Comparison of ENCODE assay signal across 37 cellular contexts in genomic region chr13:104943331-104943730, GRCh38.
"Had no signal": no experiment of that assay in that cellular context is flagged by ENCODE, and none has a peak within 500 bp of the region (broad histone marks: within the 10 kb centered on the region; RNA-seq: fewer than 3 reads in every experiment).

No MANE protein-coding gene starts in this region.

- H3K36me3 Mint-ChIP-seq: activated CD4-positive, alpha-beta memory T cell treated with anti-CD3 and anti-CD28 coated beads for 36 hours; activated CD8-positive, alpha-beta memory T cell treated with anti-CD3 and anti-CD28 coated beads, Interleukin-2, amount 10 ng/mL, durations not matched to agents 7 days and 5 days; activated naive CD4-positive, alpha-beta T cell treated with anti-CD3 and anti-CD28 coated beads, Interleukin-2, amount 10 ng/mL, durations not matched to agents 7 days and 5 days; activated naive CD4-positive, alpha-beta T cell treated with anti-CD3 and anti-CD28 coated beads, Interleukin-2, amount 50 U/mL, for 24 hours; activated naive CD8-positive, alpha-beta T cell; activated naive CD8-positive, alpha-beta T cell treated with anti-CD3 and anti-CD28 coated beads, Interleukin-2, amount 10 ng/mL, durations not matched to agents 7 days and 5 days had no signal

- FAIRE-seq: astrocyte, TTC549 had no signal

- H3K4me3 Mint-ChIP-seq: activated B cell treated with CpG ODN at 0.5 μM for 24 hours; activated CD4-positive, alpha-beta memory T cell treated with anti-CD3 and anti-CD28 coated beads for 36 hours; activated CD4-positive, alpha-beta T cell treated with anti-CD3 and anti-CD28 coated beads, Interleukin-2, amount 10 ng/mL, durations not matched to agents 24 days and 14 days; activated CD8-positive, alpha-beta memory T cell treated with anti-CD3 and anti-CD28 coated beads, Interleukin-2, amount 10 ng/mL, durations not matched to agents 7 days and 5 days; activated CD8-positive, alpha-beta T cell treated with anti-CD3 and anti-CD28 coated beads, Interleukin-2, amount 10 ng/mL, durations not matched to agents 7 days and 5 days; activated naive CD4-positive, alpha-beta T cell treated with anti-CD3 and anti-CD28 coated beads, Interleukin-2, amount 10 ng/mL, durations not matched to agents 7 days and 5 days; activated naive CD4-positive, alpha-beta T cell treated with anti-CD3 and anti-CD28 coated beads, Interleukin-2, amount 50 U/mL, for 24 hours; activated naive CD8-positive, alpha-beta T cell; activated naive CD8-positive, alpha-beta T cell treated with anti-CD3 and anti-CD28 coated beads, Interleukin-2, amount 10 ng/mL, durations not matched to agents 7 days and 5 days; activated naive CD8-positive, alpha-beta T cell treated with anti-CD3 and anti-CD28 coated beads, Interleukin-2, amount 50 U/mL, for 24 hours; activated T-cell treated with anti-CD3 and anti-CD28 coated beads, Interleukin-2, amount 50 U/mL, for 24 hours; T-helper 1 cell treated with Interleukin-12 subunit alpha and Interleukin-12 subunit beta and Interleukin-4 antibody, amounts not matched to agents 30 μg/mL and 1 μg/mL, for 36 hours; T-helper 2 cell treated with Interferon-gamma antibody and Interleukin-4, amounts not matched to agents 5 μg/mL and 100 μg/mL, for 36 hours had no signal

- H3K27ac ChIP-seq: adrenal gland, body of pancreas, brain microvascular endothelial cell, VCaP had no signal

- H3K9me3 Mint-ChIP-seq: activated B cell treated with CpG ODN at 0.5 μM for 24 hours; activated CD4-positive, alpha-beta memory T cell treated with anti-CD3 and anti-CD28 coated beads for 36 hours; activated CD4-positive, alpha-beta T cell treated with anti-CD3 and anti-CD28 coated beads, Interleukin-2, amount 10 ng/mL, durations not matched to agents 24 days and 14 days; activated naive CD4-positive, alpha-beta T cell treated with anti-CD3 and anti-CD28 coated beads, Interleukin-2, amount 10 ng/mL, durations not matched to agents 7 days and 5 days; activated naive CD4-positive, alpha-beta T cell treated with anti-CD3 and anti-CD28 coated beads, Interleukin-2, amount 50 U/mL, for 24 hours; activated naive CD8-positive, alpha-beta T cell treated with anti-CD3 and anti-CD28 coated beads, Interleukin-2, amount 10 ng/mL, durations not matched to agents 7 days and 5 days; activated naive CD8-positive, alpha-beta T cell treated with anti-CD3 and anti-CD28 coated beads, Interleukin-2, amount 50 U/mL, for 24 hours; activated T-cell treated with anti-CD3 and anti-CD28 coated beads, Interleukin-2, amount 50 U/mL, for 24 hours; activated T-helper 2 cell treated with anti-CD3 and anti-CD28 coated beads, Interferon-gamma antibody, Interleukin-2, Interleukin-4, amounts not matched to agents 10 μg/mL and 5 μg/mL and 100 μg/mL, durations not matched to agents 14 hours and 24 hours and 36 hours; T-helper 1 cell treated with Interleukin-12 subunit alpha and Interleukin-12 subunit beta and Interleukin-4 antibody, amounts not matched to agents 30 μg/mL and 1 μg/mL, for 36 hours; T-helper 2 cell treated with Interferon-gamma antibody and Interleukin-4, amounts not matched to agents 5 μg/mL and 100 μg/mL, for 36 hours had no signal

- H3K9me3 ChIP-seq: adrenal gland, body of pancreas, breast epithelium had no signal

- H3K4me1 ChIP-seq: adrenal gland, body of pancreas, breast epithelium had no signal

- H3K4me1 Mint-ChIP-seq: activated B cell treated with CpG ODN at 0.5 μM for 24 hours; activated CD4-positive, alpha-beta T cell treated with anti-CD3 and anti-CD28 coated beads, Interleukin-2, amount 10 ng/mL, durations not matched to agents 24 days and 14 days; activated CD8-positive, alpha-beta memory T cell treated with anti-CD3 and anti-CD28 coated beads, Interleukin-2, amount 10 ng/mL, durations not matched to agents 7 days and 5 days; activated naive CD4-positive, alpha-beta T cell treated with anti-CD3 and anti-CD28 coated beads, Interleukin-2, amount 10 ng/mL, durations not matched to agents 7 days and 5 days; activated naive CD4-positive, alpha-beta T cell treated with anti-CD3 and anti-CD28 coated beads, Interleukin-2, amount 50 U/mL, for 24 hours; activated naive CD8-positive, alpha-beta T cell treated with anti-CD3 and anti-CD28 coated beads, Interleukin-2, amount 10 ng/mL, durations not matched to agents 7 days and 5 days; activated naive CD8-positive, alpha-beta T cell treated with anti-CD3 and anti-CD28 coated beads, Interleukin-2, amount 50 U/mL, for 24 hours had no signal

- H3K27me3 ChIP-seq: adrenal gland, body of pancreas, brain microvascular endothelial cell, breast epithelium had no signal

- H3K27ac Mint-ChIP-seq: activated B cell treated with CpG ODN at 0.5 μM for 24 hours; activated CD4-positive, alpha-beta memory T cell treated with anti-CD3 and anti-CD28 coated beads for 36 hours; activated CD4-positive, alpha-beta T cell treated with anti-CD3 and anti-CD28 coated beads, Interleukin-2, amount 10 ng/mL, durations not matched to agents 24 days and 14 days; activated CD8-positive, alpha-beta memory T cell treated with anti-CD3 and anti-CD28 coated beads, Interleukin-2, amount 10 ng/mL, durations not matched to agents 7 days and 5 days; activated CD8-positive, alpha-beta T cell treated with anti-CD3 and anti-CD28 coated beads, Interleukin-2, amount 10 ng/mL, durations not matched to agents 7 days and 5 days; activated naive CD4-positive, alpha-beta T cell treated with anti-CD3 and anti-CD28 coated beads, Interleukin-2, amount 10 ng/mL, durations not matched to agents 7 days and 5 days; activated naive CD4-positive, alpha-beta T cell treated with anti-CD3 and anti-CD28 coated beads, Interleukin-2, amount 50 U/mL, for 24 hours; activated naive CD8-positive, alpha-beta T cell; activated naive CD8-positive, alpha-beta T cell treated with anti-CD3 and anti-CD28 coated beads, Interleukin-2, amount 10 ng/mL, durations not matched to agents 7 days and 5 days; activated naive CD8-positive, alpha-beta T cell treated with anti-CD3 and anti-CD28 coated beads, Interleukin-2, amount 50 U/mL, for 24 hours; activated T-cell treated with anti-CD3 and anti-CD28 coated beads, Interleukin-2, amount 50 U/mL, for 24 hours; activated T-helper 2 cell treated with anti-CD3 and anti-CD28 coated beads, Interferon-gamma antibody, Interleukin-2, Interleukin-4, amounts not matched to agents 10 μg/mL and 5 μg/mL and 100 μg/mL, durations not matched to agents 14 hours and 24 hours and 36 hours; T-helper 1 cell treated with Interleukin-12 subunit alpha and Interleukin-12 subunit beta and Interleukin-4 antibody, amounts not matched to agents 30 μg/mL and 1 μg/mL, for 36 hours; T-helper 2 cell treated with Interferon-gamma antibody and Interleukin-4, amounts not matched to agents 5 μg/mL and 100 μg/mL, for 36 hours had no signal

- H3K4me3 ChIP-seq: adrenal gland, body of pancreas, breast epithelium had no signal

- H3K27me3 Mint-ChIP-seq: activated B cell treated with CpG ODN at 0.5 μM for 24 hours; activated CD4-positive, alpha-beta memory T cell treated with anti-CD3 and anti-CD28 coated beads for 36 hours; activated CD4-positive, alpha-beta T cell treated with anti-CD3 and anti-CD28 coated beads, Interleukin-2, amount 10 ng/mL, durations not matched to agents 24 days and 14 days; activated CD8-positive, alpha-beta memory T cell treated with anti-CD3 and anti-CD28 coated beads, Interleukin-2, amount 10 ng/mL, durations not matched to agents 7 days and 5 days; activated naive CD4-positive, alpha-beta T cell treated with anti-CD3 and anti-CD28 coated beads, Interleukin-2, amount 10 ng/mL, durations not matched to agents 7 days and 5 days; activated naive CD8-positive, alpha-beta T cell; activated naive CD8-positive, alpha-beta T cell treated with anti-CD3 and anti-CD28 coated beads, Interleukin-2, amount 10 ng/mL, durations not matched to agents 7 days and 5 days; activated T-cell treated with anti-CD3 and anti-CD28 coated beads, Interleukin-2, amount 50 U/mL, for 24 hours had no signal

- DNase-seq: activated B cell treated with CpG ODN at 0.5 μM for 24 hours; activated CD4-positive, alpha-beta memory T cell treated with anti-CD3 and anti-CD28 coated beads for 36 hours; activated CD4-positive, alpha-beta T cell treated with anti-CD3 and anti-CD28 coated beads for 4 hours; activated CD4-positive, alpha-beta T cell treated with anti-CD3 and anti-CD28 coated beads, Interleukin-2, amount 10 ng/mL, durations not matched to agents 24 days and 14 days; activated CD4-positive, alpha-beta T cell treated with anti-CD3 and anti-CD28 coated beads, Interleukin-2, amount 50 U/mL, for 1 hour; activated CD4-positive, alpha-beta T cell treated with anti-CD3 and anti-CD28 coated beads, Interleukin-2, amount 50 U/mL, for 4 hours; activated CD4-positive, CD25-positive, alpha-beta regulatory T cell treated with anti-CD3 and anti-CD28 coated beads, Interleukin-2, amount 50 U/mL, for 72 hours; activated CD8-positive, alpha-beta memory T cell treated with anti-CD3 and anti-CD28 coated beads for 24 hours; activated CD8-positive, alpha-beta memory T cell treated with anti-CD3 and anti-CD28 coated beads, Interleukin-2, amount 10 ng/mL, durations not matched to agents 7 days and 5 days; activated CD8-positive, alpha-beta memory T cell treated with anti-CD3 and anti-CD28 coated beads, Interleukin-2, amount 50 U/mL, for 48 hours; activated CD8-positive, alpha-beta T cell treated with anti-CD3 and anti-CD28 coated beads, Interleukin-2, amount 10 ng/mL, durations not matched to agents 7 days and 5 days; activated effector memory CD4-positive, alpha-beta T cell treated with Interleukin-2 at 50 U/mL for 16 hours; activated gamma-delta T cell; activated naive CD4-positive, alpha-beta T cell treated with anti-CD3 and anti-CD28 coated beads, Interleukin-2, amount 10 ng/mL, durations not matched to agents 7 days and 5 days; activated naive CD4-positive, alpha-beta T cell treated with Interleukin-2 at 50 U/mL for 16 hours; activated naive CD8-positive, alpha-beta T cell treated with anti-CD3 and anti-CD28 coated beads, Interleukin-2, amount 10 ng/mL, durations not matched to agents 7 days and 5 days; activated naive CD8-positive, alpha-beta T cell treated with anti-CD3 and anti-CD28 coated beads, Interleukin-2, amount 50 U/mL, for 24 hours; activated T-cell treated with anti-CD3 and anti-CD28 coated beads, Interleukin-2, amount 50 U/mL, for 24 hours; activated T-cell treated with anti-CD3 and anti-CD28 coated beads, Interleukin-2, amount 50 U/mL, for 48 hours; adrenal gland; amniotic stem cell; aorta; body of pancreas; brain microvascular endothelial cell; central memory CD4-positive, alpha-beta T cell; T-helper 1 cell; T-helper 2 cell; T-helper 9 cell had no signal

- ATAC-seq: activated CD8-positive, alpha-beta memory T cell treated with anti-CD3 and anti-CD28 coated beads, Interleukin-2, amount 10 ng/mL, durations not matched to agents 7 days and 5 days; activated CD8-positive, alpha-beta T cell treated with anti-CD3 and anti-CD28 coated beads, Interleukin-2, amount 10 ng/mL, durations not matched to agents 7 days and 5 days; activated naive CD8-positive, alpha-beta T cell treated with anti-CD3 and anti-CD28 coated beads, Interleukin-2, amount 50 U/mL, for 24 hours; body of pancreas had no signal
